In the genomic region with DNA sequence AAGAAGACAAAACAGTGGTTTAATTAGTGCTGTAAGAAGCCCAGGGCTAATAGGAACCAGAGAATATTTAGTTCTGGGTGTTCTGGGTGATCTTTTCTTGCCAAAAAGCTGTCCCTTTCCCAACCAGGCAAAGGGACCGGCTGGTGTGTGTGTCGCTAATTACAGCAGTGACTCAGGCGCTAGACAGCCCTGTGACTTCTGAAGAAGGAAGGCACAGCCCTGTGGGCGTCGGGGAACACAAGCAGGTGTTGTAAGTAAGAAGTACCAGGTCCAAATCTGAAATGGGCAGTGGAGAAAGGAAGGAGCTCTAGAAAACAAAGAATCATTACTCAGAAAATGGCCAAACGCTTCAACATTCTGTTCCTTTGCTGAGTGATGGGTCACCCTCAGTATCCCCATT, we compare ENCODE assay signal across 27 cellular contexts.
DNase-seq lines count a peak whose midpoint lies in the region; ATAC-seq and TF ChIP-seq lines count a peak whose summit lies in the region.
"Had no signal": no experiment of that assay in that cellular context is flagged by ENCODE, and none has a peak within 500 bp of the region (broad histone marks: within the 10 kb centered on the region; RNA-seq: fewer than 3 reads in every experiment).

No MANE protein-coding gene starts in this region.

- no peaks in the 10 kb centered on the region for H3K9me3 ChIP-seq in esophagus muscularis mucosa
- H3K9me3 ChIP-seq: BLaER1 treated with 17β-estradiol and CSF1 and Interleukin-3, amounts not matched to agents 10 nM and 100 nM; breast epithelium; neutrophil; transverse colon had no signal

- H3K9me3 Mint-ChIP-seq in osteocyte (ENCODE audit: unreplicated experiment), result peaks cover 3% of the 10 kb centered on the region
- no peaks in the 10 kb centered on the region for H3K9me3 Mint-ChIP-seq in activated CD4-positive, alpha-beta memory T cell treated with anti-CD3 and anti-CD28 coated beads, Interleukin-2, amount 10 ng/mL, durations not matched to agents 7 days and 5 days
- H3K9me3 Mint-ChIP-seq: activated naive CD4-positive, alpha-beta T cell treated with anti-CD3 and anti-CD28 coated beads, Interleukin-2, amount 50 U/mL, for 72 hours; T-helper 2 cell treated with Interferon-gamma antibody and Interleukin-4, amounts not matched to agents 5 μg/mL and 100 μg/mL, for 36 hours had no signal

- no peaks in the 10 kb centered on the region for H3K4me1 Mint-ChIP-seq in osteocyte (ENCODE audit: unreplicated experiment)
- no peaks in the 10 kb centered on the region for H3K4me1 Mint-ChIP-seq in activated CD4-positive, alpha-beta memory T cell treated with anti-CD3 and anti-CD28 coated beads, Interleukin-2, amount 10 ng/mL, durations not matched to agents 7 days and 5 days
- H3K4me1 Mint-ChIP-seq: activated CD4-positive, alpha-beta T cell treated with anti-CD3 and anti-CD28 coated beads for 36 hours had no signal

- H3K4me3 ChIP-seq in esophagus muscularis mucosa, result no peak overlapping the region
- H3K4me3 ChIP-seq: BLaER1 treated with 17β-estradiol and CSF1 and Interleukin-3, amounts not matched to agents 10 nM and 100 nM; breast epithelium; HAP-1; transverse colon had no signal

- H3K27ac ChIP-seq in esophagus muscularis mucosa (replicated peaks in 1 of 4), result no peak overlapping the region
- H3K27ac ChIP-seq: BLaER1 treated with 17β-estradiol and CSF1 and Interleukin-3, amounts not matched to agents 10 nM and 100 nM; breast epithelium; KMS-11; neutrophil; transverse colon; VCaP had no signal

- CTCF ChIA-PET in activated CD4-positive, alpha-beta memory T cell treated with anti-CD3 and anti-CD28 coated beads, Interleukin-2, amount 10 ng/mL, durations not matched to agents 7 days and 5 days (lab: Charles Lee), result no interaction called here

- no peaks in the 10 kb centered on the region for H3K27me3 ChIP-seq in esophagus muscularis mucosa
- H3K27me3 ChIP-seq: BLaER1 treated with 17β-estradiol and CSF1 and Interleukin-3, amounts not matched to agents 10 nM and 100 nM; breast epithelium; neutrophil; transverse colon had no signal

- POLR2A ChIA-PET in activated CD4-positive, alpha-beta memory T cell treated with anti-CD3 and anti-CD28 coated beads, Interleukin-2, amount 10 ng/mL, durations not matched to agents 7 days and 5 days (lab: Charles Lee), result no interaction called here

- no peaks in the 10 kb centered on the region for H3K36me3 Mint-ChIP-seq in osteocyte (ENCODE audit: unreplicated experiment)
- H3K36me3 Mint-ChIP-seq in activated CD4-positive, alpha-beta memory T cell treated with anti-CD3 and anti-CD28 coated beads, Interleukin-2, amount 10 ng/mL, durations not matched to agents 7 days and 5 days (ENCODE audit: low read depth), result no peaks in the 10 kb centered on the region
- H3K36me3 Mint-ChIP-seq: activated naive CD4-positive, alpha-beta T cell treated with anti-CD3 and anti-CD28 coated beads, Interleukin-2, amount 50 U/mL, for 72 hours had no signal

- no peaks in the 10 kb centered on the region for H3K4me1 ChIP-seq in esophagus muscularis mucosa
- H3K4me1 ChIP-seq: BLaER1 treated with 17β-estradiol and CSF1 and Interleukin-3, amounts not matched to agents 10 nM and 100 nM; breast epithelium; HAP-1; transverse colon had no signal

- no peak for TF ChIP-seq CTCF in esophagus muscularis mucosa (IDR thresholded peaks at IDR 0.05)
- no peak for TF ChIP-seq CTCF in osteocyte (IDR thresholded peaks at IDR 0.05)

- TF ChIP-seq POLR2A in esophagus muscularis mucosa (IDR thresholded peaks at IDR 0.05; ENCODE audit: low read depth), result no peak

- ATAC-seq in HG03135 (IDR thresholded peaks at IDR 0.05; ENCODE audit: unreplicated experiment), result no peak
- ATAC-seq: activated CD4-positive, alpha-beta T cell treated with anti-CD3 and anti-CD28 coated beads for 36 hours; activated naive CD4-positive, alpha-beta T cell treated with anti-CD3 and anti-CD28 coated beads, Interleukin-2, amount 50 U/mL, for 72 hours; left lobe of liver; sciatic nerve had no signal

- peaks cover 2% of the 10 kb centered on the region for H3K27me3 Mint-ChIP-seq in osteocyte (ENCODE audit: unreplicated experiment)
- H3K27me3 Mint-ChIP-seq in activated CD4-positive, alpha-beta memory T cell treated with anti-CD3 and anti-CD28 coated beads, Interleukin-2, amount 10 ng/mL, durations not matched to agents 7 days and 5 days, result peaks cover 23% of the 10 kb centered on the region

- WGBS in esophagus muscularis mucosa, result 88% methylated on average over 6 of the region's 6 CpGs

- no peak for TF ChIP-seq EP300 in esophagus muscularis mucosa (IDR thresholded peaks at IDR 0.05)

- DNase-seq in ELF-1 (ENCODE audit: low read depth, low spot score) (peak; percentile 32), NCI-H146 (lab: John Stamatoyannopoulos, UW) (peak; percentile 57), esophagus muscularis mucosa (ENCODE audit: extremely low spot score) (peak; percentile 42), osteocyte (ENCODE audit: extremely low spot score, unreplicated experiment) (peak; percentile 54), activated gamma-delta T cell treated with Interleukin-2 at 50 U/mL for 16 hours (no peak)
- no peak for DNase-seq in activated CD4-positive, alpha-beta memory T cell treated with anti-CD3 and anti-CD28 coated beads, Interleukin-2, amount 10 ng/mL, durations not matched to agents 7 days and 5 days
- DNase-seq: activated CD4-positive, alpha-beta T cell treated with anti-CD3 and anti-CD28 coated beads for 36 hours; DMS153; mesenchymal stem cell; MM.1S; NCI-H1694 treated with DMSO at 0.1 percent for 48 hours; NCI-H2171 treated with DMSO at 0.1 percent for 48 hours; NCI-H526; SIG-M5; stimulated activated CD4-positive, alpha-beta T cell treated with anti-CD3 and anti-CD28 coated beads, Interleukin-4, amount 100 ng/mL, for 24 hours; transverse colon had no signal

- no peaks in the 10 kb centered on the region for H3K36me3 ChIP-seq in esophagus muscularis mucosa
- H3K36me3 ChIP-seq: BLaER1 treated with 17β-estradiol and CSF1 and Interleukin-3, amounts not matched to agents 10 nM and 100 nM; breast epithelium; HAP-1; neutrophil; transverse colon had no signal

- no peak overlapping the region for H3K4me3 Mint-ChIP-seq in osteocyte (ENCODE audit: unreplicated experiment)
- H3K4me3 Mint-ChIP-seq in activated CD4-positive, alpha-beta memory T cell treated with anti-CD3 and anti-CD28 coated beads, Interleukin-2, amount 10 ng/mL, durations not matched to agents 7 days and 5 days, result no peak overlapping the region
- H3K4me3 Mint-ChIP-seq: activated CD4-positive, alpha-beta T cell treated with anti-CD3 and anti-CD28 coated beads for 36 hours; T-helper 2 cell treated with Interferon-gamma antibody and Interleukin-4, amounts not matched to agents 5 μg/mL and 100 μg/mL, for 36 hours had no signal

- intact Hi-C loops in esophagus muscularis mucosa (cut with DNase I), result no loop called here

- H3K27ac Mint-ChIP-seq in osteocyte (ENCODE audit: unreplicated experiment), result no peak overlapping the region
- H3K27ac Mint-ChIP-seq in activated CD4-positive, alpha-beta memory T cell treated with anti-CD3 and anti-CD28 coated beads, Interleukin-2, amount 10 ng/mL, durations not matched to agents 7 days and 5 days, result no peak overlapping the region
- H3K27ac Mint-ChIP-seq: activated CD4-positive, alpha-beta T cell treated with anti-CD3 and anti-CD28 coated beads for 36 hours; activated naive CD4-positive, alpha-beta T cell treated with anti-CD3 and anti-CD28 coated beads, Interleukin-2, amount 50 U/mL, for 72 hours; T-helper 2 cell treated with Interferon-gamma antibody and Interleukin-4, amounts not matched to agents 5 μg/mL and 100 μg/mL, for 36 hours had no signal

Comparison
In these comparisons a context has a peak if more than half of its experiments do, and no peak if none do; other contexts are left out.
1. DNase-seq: peak in ELF-1 (single experiment), NCI-H146 (single experiment), esophagus muscularis mucosa (single experiment) and osteocyte (single experiment); none in activated CD4-positive, alpha-beta memory T cell treated with anti-CD3 and anti-CD28 coated beads, Interleukin-2, amount 10 ng/mL, durations not matched to agents 7 days and 5 days (single experiment) and activated gamma-delta T cell treated with Interleukin-2 at 50 U/mL for 16 hours (single experiment).